Comparison of ENCODE assay signal across 9 cellular contexts in the genomic region with DNA sequence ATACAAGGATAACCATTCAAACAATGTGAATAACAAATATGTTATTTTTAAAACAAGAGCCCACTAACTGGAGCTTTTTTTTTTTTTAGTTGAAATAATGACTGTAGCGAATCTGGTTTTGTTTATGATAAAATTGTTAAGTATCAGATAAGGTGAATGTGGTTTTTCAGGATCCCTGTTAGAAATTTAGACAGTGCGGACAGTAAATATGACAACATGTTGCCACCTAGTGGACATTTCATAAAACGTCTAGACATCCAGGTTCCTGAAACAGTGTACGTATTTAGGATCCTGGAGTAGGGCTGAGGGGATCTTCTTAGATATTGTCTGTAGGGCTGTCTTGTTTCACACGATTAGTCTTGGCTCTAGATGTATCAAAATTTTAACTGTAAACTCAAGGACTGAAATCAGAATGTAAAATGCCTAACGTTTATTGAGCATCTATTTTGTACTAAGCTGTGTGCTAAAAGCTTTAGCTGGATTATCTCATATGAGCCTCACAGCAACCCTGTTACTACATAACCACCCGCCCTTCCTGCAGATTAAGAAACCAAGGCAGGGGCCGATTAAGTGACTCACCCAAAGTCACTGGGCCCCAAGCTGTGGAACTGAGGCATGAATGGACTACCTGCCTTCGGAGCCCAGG. TPM values are rescaled to one million over a fixed set of nuclear protein-coding genes. Genes with fewer than 3 reads are reported as not detected.
DNase-seq lines count a peak whose midpoint lies in the region; ATAC-seq and TF ChIP-seq lines count a peak whose summit lies in the region.
"Had no signal": no experiment of that assay in that cellular context is flagged by ENCODE, and none has a peak within 500 bp of the region (broad histone marks: within the 10 kb centered on the region; RNA-seq: fewer than 3 reads in every experiment).

No MANE protein-coding gene starts in this region.

- no peak overlapping the region for H3K4me3 Mint-ChIP-seq in nephron
- H3K4me3 Mint-ChIP-seq: activated naive CD8-positive, alpha-beta T cell treated with anti-CD3 and anti-CD28 coated beads, Interleukin-2, amount 10 ng/mL, durations not matched to agents 7 days and 5 days had no signal

- H3K79me2 ChIP-seq in KMS-11 (ENCODE audit: insufficient read depth, low read depth): no peaks in the 10 kb centered on the region

- H3K27ac ChIP-seq in KMS-11: no peak overlapping the region

- no peak overlapping the region for H3K9ac ChIP-seq in KMS-11

- H3K27me3 ChIP-seq in KMS-11 (ENCODE audit: insufficient read depth, low read depth): no peaks in the 10 kb centered on the region

- no peaks in the 10 kb centered on the region for H3K27me3 Mint-ChIP-seq in nephron (ENCODE audit: low read depth)

- H3K4me1 Mint-ChIP-seq in nephron: no peaks in the 10 kb centered on the region
- H3K4me1 Mint-ChIP-seq: activated naive CD8-positive, alpha-beta T cell treated with anti-CD3 and anti-CD28 coated beads, Interleukin-2, amount 10 ng/mL, durations not matched to agents 7 days and 5 days had no signal

- peaks cover 2% of the 10 kb centered on the region for H3K9me3 Mint-ChIP-seq in nephron
- H3K9me3 Mint-ChIP-seq: activated naive CD8-positive, alpha-beta T cell treated with anti-CD3 and anti-CD28 coated beads, Interleukin-2, amount 10 ng/mL, durations not matched to agents 7 days and 5 days had no signal

- TF ChIP-seq CTCF in KMS-11 (conservative IDR thresholded peaks at IDR 0.05; ENCODE audit: low read depth, low read length): peak; percentile 97
- TF ChIP-seq CTCF in epithelial cell of proximal tubule (conservative IDR thresholded peaks at IDR 0.05; ENCODE audit: low read depth, low read length): peak; percentile 64
- peak; percentile 68 to 77 (median 75) for TF ChIP-seq CTCF in nephron (IDR thresholded peaks at IDR 0.05; ENCODE audit: unreplicated experiment in 3 of 3)

- ATAC-seq in GM21515 (IDR thresholded peaks at IDR 0.05; ENCODE audit: unreplicated experiment) (peak; percentile 88), GM18873 (IDR thresholded peaks at IDR 0.05; ENCODE audit: low FRiP score, unreplicated experiment) (no peak)

- H3K4me2 ChIP-seq in KMS-11: no peak overlapping the region

- H3K36me3 Mint-ChIP-seq in nephron (ENCODE audit: low read depth): no peaks in the 10 kb centered on the region
- H3K36me3 Mint-ChIP-seq: activated naive CD8-positive, alpha-beta T cell treated with anti-CD3 and anti-CD28 coated beads, Interleukin-2, amount 10 ng/mL, durations not matched to agents 7 days and 5 days had no signal

- H3K4me3 ChIP-seq in KMS-11 (IDR thresholded peaks at IDR 0.05; ENCODE audit: insufficient read depth, low read depth, low read length) (no peak overlapping the region), epithelial cell of proximal tubule (ENCODE audit: low read depth, low read length) (no peak overlapping the region)

- H3K4me1 ChIP-seq in KMS-11 (ENCODE audit: low read depth, poor library complexity, severe bottlenecking): no peaks in the 10 kb centered on the region

- DNase-seq in GDM1 (lab: John Stamatoyannopoulos, UW): peak; percentile 16
- DNase-seq in RPMI8226: peak; percentile 62
- peak; percentile 13 for DNase-seq in epithelial cell of proximal tubule (ENCODE audit: low read depth)
- DNase-seq in activated naive CD4-positive, alpha-beta T cell treated with anti-CD3 and anti-CD28 coated beads, Interleukin-2, amount 50 U/mL, for 16 hours: no peak
- DNase-seq: activated naive CD8-positive, alpha-beta T cell treated with anti-CD3 and anti-CD28 coated beads, Interleukin-2, amount 10 ng/mL, durations not matched to agents 7 days and 5 days had no signal

- peak overlapping the region in 1 of 3 experiments; percentile 14 for H3K27ac Mint-ChIP-seq in nephron
- H3K27ac Mint-ChIP-seq: activated naive CD8-positive, alpha-beta T cell treated with anti-CD3 and anti-CD28 coated beads, Interleukin-2, amount 10 ng/mL, durations not matched to agents 7 days and 5 days had no signal

- H4K20me1 ChIP-seq in KMS-11 (ENCODE audit: insufficient read depth): no peaks in the 10 kb centered on the region

- no peaks in the 10 kb centered on the region for H3K36me3 ChIP-seq in KMS-11 (ENCODE audit: insufficient read depth)

- no peak overlapping the region for H2AFZ ChIP-seq in KMS-11 (ENCODE audit: low read depth)

RNA-seq across cellular contexts. Expression of a gene that starts 23.9 kb away (rescaled TPM):
- 2.7 TPM in 2 replicates for total RNA-seq in epithelial cell of proximal tubule
- total RNA-seq: activated naive CD8-positive, alpha-beta T cell treated with anti-CD3 and anti-CD28 coated beads, Interleukin-2, amount 10 ng/mL, durations not matched to agents 7 days and 5 days had no signal
